6 cellular contexts compared by ENCODE assay signal in the genomic region with DNA sequence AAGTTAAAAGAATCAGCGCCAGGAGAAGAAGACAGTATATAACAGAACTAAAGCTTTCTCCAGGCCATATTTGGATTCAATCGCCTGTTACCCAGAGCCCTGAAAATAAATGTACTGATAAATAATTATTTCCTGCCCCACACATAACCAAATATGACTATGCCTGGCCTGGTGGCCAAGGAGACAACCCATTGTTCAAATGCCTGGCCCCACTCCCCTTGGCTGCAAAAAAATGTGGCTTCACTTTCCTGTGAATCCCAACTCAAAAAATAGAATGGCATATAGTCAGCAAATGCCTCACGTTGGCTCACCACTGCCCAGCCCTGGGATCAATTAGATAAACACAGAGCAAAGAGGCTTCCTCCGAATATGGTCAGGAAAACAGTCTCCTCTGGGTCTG.
"Had no signal": no experiment of that assay in that cellular context is flagged by ENCODE, and none has a peak within 500 bp of the region (broad histone marks: within the 10 kb centered on the region; RNA-seq: fewer than 3 reads in every experiment).

No MANE protein-coding gene starts in this region.

- DNase-seq: H9, HCEC 1CT, IMR-90, KG1 had no signal

- H2AFZ ChIP-seq: GM23338 had no signal

- ATAC-seq: GM23338, K562 had no signal

- H3K4me2 ChIP-seq: GM23338 had no signal

- H3K4me1 Mint-ChIP-seq: GM23338 had no signal

- H3K4me3 ChIP-seq: GM23338, K562 had no signal

- H3K4me3 Mint-ChIP-seq: GM23338, H9 had no signal

- H3K27ac Mint-ChIP-seq: GM23338, H9 had no signal

- H3K9me3 Mint-ChIP-seq: H9 had no signal
